Comparison of ENCODE assay signal across 8 cellular contexts in genomic region chr2:196927318-196928225, GRCh38. TPM values are rescaled to one million over a fixed set of nuclear protein-coding genes. Genes with fewer than 3 reads are reported as not detected.
A peak's percentile ranks its signal among the peaks of the same experiment; 100 is the strongest.
DNase-seq lines count a peak whose midpoint lies in the region; ATAC-seq and TF ChIP-seq lines count a peak whose summit lies in the region.

No MANE protein-coding gene starts in this region.

- intact Hi-C loops in ascending aorta (cut with DNase I) = loop anchor here (2.0 to 10.0 kb wide), 6 partner anchors 60 to 747 kb away; partner anchors contain the start of genes ANKRD44, CCDC150 and RFTN2

- H3K27me3 ChIP-seq in ascending aorta (no peaks in the 10 kb centered on the region), smooth muscle cell (ENCODE audit: low read depth) (no peaks in the 10 kb centered on the region)

- WGBS in smooth muscle cell (ENCODE audit: low lambda C conversion rate) = 9% methylated on average over 22 of the region's 23 CpGs

- peaks cover 38% of the 10 kb centered on the region for H3K79me2 ChIP-seq in smooth muscle cell (ENCODE audit: low read depth)

- H4K20me1 ChIP-seq in smooth muscle cell (ENCODE audit: low read depth) = peaks cover 21% of the 10 kb centered on the region

- H3K9me3 ChIP-seq in ascending aorta (no peaks in the 10 kb centered on the region), smooth muscle cell (replicated peaks; ENCODE audit: low read depth) (no peaks in the 10 kb centered on the region)

- DNase-seq in G401 (ENCODE audit: low spot score) (peak; percentile 69), SK-MEL-5 (ENCODE audit: low read depth, low spot score) (peak; percentile 28), ascending aorta (ENCODE audit: low spot score in 2 of 2) (no peak), iPS-NIHi7 (ENCODE audit: extremely low spot score) (peak; percentile 14), smooth muscle cell (lab: John Stamatoyannopoulos, UW; ENCODE audit: unreplicated experiment) (no peak), NCI-H1048 (lab: John Stamatoyannopoulos, UW) (no peak)

- TF ChIP-seq CTCF in ascending aorta (IDR thresholded peaks at IDR 0.05) = no peak
- no peak for TF ChIP-seq CTCF in smooth muscle cell (IDR thresholded peaks at IDR 0.05; ENCODE audit: borderline replicate concordance, insufficient read depth, poor library complexity, severe bottlenecking)

- in situ Hi-C loops in G401 (cut with HindIII; ENCODE audit: low sequenced_read_pairs) = no loop called here
- in situ Hi-C loops in SK-MEL-5 (cut with HindIII; ENCODE audit: low pct_unique_long_range_greater_than_20kb, low sequenced_read_pairs) = no loop called here

- peak; percentile 12 for ATAC-seq in HG03378 (IDR thresholded peaks at IDR 0.05; ENCODE audit: unreplicated experiment)
- ATAC-seq in GM21515 (IDR thresholded peaks at IDR 0.05; ENCODE audit: unreplicated experiment) = no peak

- H3K4me1 ChIP-seq in ascending aorta (peaks cover 0 to 4% of the 10 kb centered on the region in 2 donors), smooth muscle cell (ENCODE audit: low read depth) (peaks cover 32% of the 10 kb centered on the region)

- H3K4me2 ChIP-seq in smooth muscle cell = peak overlapping the region; percentile 94

- H2AFZ ChIP-seq in smooth muscle cell (ENCODE audit: low read depth) = peak overlapping the region; percentile 93

- peak overlapping the region; percentile 85 for H3K4me3 ChIP-seq in ascending aorta
- H3K4me3 ChIP-seq in smooth muscle cell = peak overlapping the region; percentile 78

- H3F3A ChIP-seq in smooth muscle cell (ENCODE audit: low read depth) = peaks cover 5% of the 10 kb centered on the region

- peak overlapping the region; percentile 83 for H3K9ac ChIP-seq in smooth muscle cell (ENCODE audit: low read depth)

- no peaks in the 10 kb centered on the region for H3K36me3 ChIP-seq in ascending aorta
- no peaks in the 10 kb centered on the region for H3K36me3 ChIP-seq in smooth muscle cell (ENCODE audit: low read depth)

- H3K27ac ChIP-seq in ascending aorta (peak overlapping the region; percentile 84 to 89), smooth muscle cell (ENCODE audit: low read depth) (peak overlapping the region; percentile 80)

RNA-seq across cellular contexts. Expression of gene PGAP1, which starts 1.1 kb away (rescaled TPM):
- total RNA-seq in G401 (2014; rRNA removed; shearing (Covaris generic)) = 1.9 and 3.1 TPM in 2 replicates
- 3.1 and 3.6 TPM in 2 replicates for total RNA-seq in SK-MEL-5 (2014; rRNA removed; shearing (Covaris generic))
- 2.8 and 3.5 TPM in 2 replicates for polyA plus RNA-seq in SK-MEL-5 (2015; cell fraction: cytosol; rRNA removed)
- 15.7 and 21.6 TPM in 2 replicates for polyA plus RNA-seq in SK-MEL-5 (2015; cell fraction: nucleus; rRNA removed)
- total RNA-seq in ascending aorta = 2.3 TPM
- 13.2 and 30.5 TPM in 2 replicates for total RNA-seq in smooth muscle cell
- polyA plus RNA-seq in smooth muscle cell = 1.8 and 4.3 TPM in 2 replicates

Comparison
In these comparisons a context has a peak if more than half of its experiments do, and no peak if none do; other contexts are left out.
1. DNase-seq: peak in G401 (single experiment), SK-MEL-5 (single experiment) and iPS-NIHi7 (single experiment); none in ascending aorta (0 of 2), smooth muscle cell (single experiment) and NCI-H1048 (single experiment).